8 cellular contexts compared by ENCODE assay signal in the genomic region with DNA sequence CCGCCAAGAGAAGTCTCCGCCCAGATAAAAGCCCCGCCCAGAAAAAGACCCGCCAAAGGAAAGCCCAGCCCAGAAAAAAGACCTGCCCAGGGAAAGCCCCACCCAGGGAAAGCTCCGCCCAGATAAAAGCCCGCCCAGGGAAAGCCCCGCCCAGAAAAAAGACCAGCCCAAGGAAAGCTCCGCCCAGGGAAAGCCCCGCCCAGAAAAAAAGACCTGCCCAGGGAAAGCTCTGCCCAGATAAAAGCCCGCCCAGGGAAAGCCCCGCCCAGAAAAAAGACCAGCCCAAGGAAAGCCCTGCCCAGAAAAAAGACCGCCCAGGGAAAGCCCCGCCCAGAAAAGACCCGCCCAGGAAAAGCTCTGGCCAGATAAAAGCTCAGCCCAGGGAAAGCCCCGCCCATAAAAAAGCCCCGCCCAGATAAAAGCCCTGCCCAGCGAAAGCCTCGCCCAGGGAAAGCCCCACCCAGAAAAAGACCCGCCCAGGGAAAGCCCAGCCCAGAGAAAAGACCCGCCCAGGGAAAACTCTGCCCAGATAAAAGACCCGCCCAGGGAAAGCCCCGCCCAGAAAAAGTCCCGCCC. TPM values are rescaled to one million over a fixed set of nuclear protein-coding genes. Genes with fewer than 3 reads are reported as not detected.
DNase-seq lines count a peak whose midpoint lies in the region; ATAC-seq and TF ChIP-seq lines count a peak whose summit lies in the region.

No MANE protein-coding gene starts in this region.

- no peak overlapping the region for H3K4me3 Mint-ChIP-seq in activated T-helper 17 cell treated with anti-CD3 and anti-CD28 coated beads, Interleukin-2, amount 50 U/mL, for 72 hours
- H3K4me3 Mint-ChIP-seq in CD14-positive monocyte, result no peak overlapping the region

- H3K4me1 Mint-ChIP-seq in activated T-helper 17 cell treated with anti-CD3 and anti-CD28 coated beads, Interleukin-2, amount 50 U/mL, for 72 hours, result no peaks in the 10 kb centered on the region
- H3K4me1 Mint-ChIP-seq in CD14-positive monocyte, result no peaks in the 10 kb centered on the region

- ATAC-seq in HG02623 (IDR thresholded peaks at IDR 0.05; ENCODE audit: unreplicated experiment), result peak; percentile 32
- peak; percentile 77 for ATAC-seq in activated T-helper 17 cell treated with anti-CD3 and anti-CD28 coated beads, Interleukin-2, amount 50 U/mL, for 72 hours (replicated peaks)

- peaks cover 7% of the 10 kb centered on the region for H3K27me3 Mint-ChIP-seq in activated T-helper 17 cell treated with anti-CD3 and anti-CD28 coated beads, Interleukin-2, amount 50 U/mL, for 72 hours
- peaks cover 14 to 37% (median 29%) of the 10 kb centered on the region in 3 donors for H3K27me3 Mint-ChIP-seq in CD14-positive monocyte (ENCODE audit: low read depth in 3 of 3)

- H3K27ac Mint-ChIP-seq in activated T-helper 17 cell treated with anti-CD3 and anti-CD28 coated beads, Interleukin-2, amount 50 U/mL, for 72 hours, result no peak overlapping the region
- peak overlapping the region in 2 of 7 donors; percentile 41 to 65 for H3K27ac Mint-ChIP-seq in CD14-positive monocyte

- H3K36me3 Mint-ChIP-seq in activated T-helper 17 cell treated with anti-CD3 and anti-CD28 coated beads, Interleukin-2, amount 50 U/mL, for 72 hours (ENCODE audit: low read depth), result no peaks in the 10 kb centered on the region
- H3K36me3 Mint-ChIP-seq in CD14-positive monocyte, result no peaks in the 10 kb centered on the region

- no peak for TF ChIP-seq CTCF in CD14-positive monocyte (IDR thresholded peaks at IDR 0.05)

- no peaks in the 10 kb centered on the region for H3K9me3 Mint-ChIP-seq in activated T-helper 17 cell treated with anti-CD3 and anti-CD28 coated beads, Interleukin-2, amount 50 U/mL, for 72 hours
- H3K9me3 Mint-ChIP-seq in CD14-positive monocyte, result peaks cover 5 to 20% (median 12%) of the 10 kb centered on the region in 7 donors

- DNase-seq in activated CD4-positive, alpha-beta T cell treated with anti-CD3 and anti-CD28 coated beads for 48 hours, result peak; percentile 77
- DNase-seq in activated CD4-positive, alpha-beta T cell treated with anti-CD3 and anti-CD28 coated beads, Interleukin-2, amount 50 U/mL, for 1 hour, result no peak
- peak; percentile 90 for DNase-seq in NCI-H2171 (lab: John Stamatoyannopoulos, UW)
- DNase-seq in NCI-H510A (lab: John Stamatoyannopoulos, UW), result no peak
- no peak for DNase-seq in anterior cingulate cortex (lab: John Stamatoyannopoulos, UW)
- no peak for DNase-seq in CD14-positive monocyte (ENCODE audit: low spot score)

- intact Hi-C loops in CD14-positive monocyte (cut with micrococcal nuclease), result no loop called here

RNA-seq across cellular contexts. Expression of a gene that starts 11.6 kb away (rescaled TPM):
- total RNA-seq in activated T-helper 17 cell treated with anti-CD3 and anti-CD28 coated beads, Interleukin-2, amount 50 U/mL, for 72 hours, result 1 to 10 TPM in 1 of 2 donors, under 1 TPM in 1; 0.06 to 1.2 TPM
- not detected for polyA plus RNA-seq in CD14-positive monocyte

RNA-seq across cellular contexts. Expression of a gene that starts 19.3 kb away (rescaled TPM):
- not detected for total RNA-seq in activated T-helper 17 cell treated with anti-CD3 and anti-CD28 coated beads, Interleukin-2, amount 50 U/mL, for 72 hours
- not detected for polyA plus RNA-seq in CD14-positive monocyte

RNA-seq across cellular contexts. Expression of a gene that starts 21.3 kb away (rescaled TPM):
- total RNA-seq in activated T-helper 17 cell treated with anti-CD3 and anti-CD28 coated beads, Interleukin-2, amount 50 U/mL, for 72 hours, result not detected
- not detected for polyA plus RNA-seq in CD14-positive monocyte

RNA-seq across cellular contexts. Expression of a gene that starts 36.0 kb away (rescaled TPM):
- total RNA-seq in activated T-helper 17 cell treated with anti-CD3 and anti-CD28 coated beads, Interleukin-2, amount 50 U/mL, for 72 hours, result 100 to 1,000 TPM; 219 to 255 TPM
- 100 to 1,000 TPM in 1 of 2 donors, 10 to 100 TPM in 1; 68.3 to 150 TPM for polyA plus RNA-seq in CD14-positive monocyte

RNA-seq across cellular contexts. Expression of a gene that starts 37.8 kb away (rescaled TPM):
- total RNA-seq in activated T-helper 17 cell treated with anti-CD3 and anti-CD28 coated beads, Interleukin-2, amount 50 U/mL, for 72 hours, result 10 to 100 TPM; 50.6 to 53.1 TPM
- polyA plus RNA-seq in CD14-positive monocyte, result 1 to 10 TPM; 1.9 to 2.0 TPM

Comparison
In these comparisons a context has a peak if more than half of its experiments do, and no peak if none do; other contexts are left out.
1. DNase-seq: peak in activated CD4-positive, alpha-beta T cell treated with anti-CD3 and anti-CD28 coated beads for 48 hours (single experiment) and NCI-H2171 (single experiment); none in activated CD4-positive, alpha-beta T cell treated with anti-CD3 and anti-CD28 coated beads, Interleukin-2, amount 50 U/mL, for 1 hour (single experiment), NCI-H510A (single experiment), anterior cingulate cortex (0 of 58) and CD14-positive monocyte (single experiment).